1 cellular context compared by ENCODE assay signal in the genomic region with DNA sequence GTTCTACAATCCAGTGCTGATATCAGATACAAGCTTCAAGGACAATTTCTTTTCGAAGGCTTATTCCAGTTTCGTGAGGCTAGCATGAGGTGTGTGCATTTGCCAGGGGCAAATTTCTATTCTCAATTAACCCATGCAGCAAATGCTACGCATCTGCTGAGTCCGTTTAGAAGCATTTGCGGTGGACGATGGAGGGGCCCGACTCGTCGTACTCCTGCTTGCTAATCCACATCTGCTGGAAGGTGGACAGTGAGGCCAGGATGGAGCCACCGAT.
TF ChIP-seq lines count a peak whose summit lies in the region.

No MANE protein-coding gene starts in this region.

TF ChIP-seq in GM12878, 131 proteins besides CTCF, POLR2A, EP300 and RAD21:
- TF ChIP-seq POLR2AphosphoS2 (IDR thresholded peaks at IDR 0.05; ENCODE audit: low read depth, low read length) (0 out of 2 replicates have a peak, but pooled peaks have one; percentile 30), IKZF2 (IDR thresholded peaks at IDR 0.05) (no peak), ETV6 (conservative IDR thresholded peaks at IDR 0.05 in 1 of 2, IDR thresholded peaks at IDR 0.05 in 1 of 2; ENCODE audit: borderline replicate concordance in 1 of 2, low read depth in 1 of 2) (no peak), JUND (IDR thresholded peaks at IDR 0.05; ENCODE audit: low read depth, low read length) (no peak), SPI1 (IDR thresholded peaks at IDR 0.05; ENCODE audit: borderline replicate concordance, insufficient read depth, low read depth, low read length) (no peak), SMAD1 (IDR thresholded peaks at IDR 0.05; ENCODE audit: low read depth, partially characterized antibody) (no peak), CREM (IDR thresholded peaks at IDR 0.05; ENCODE audit: low read depth) (no peak), HDAC6 (IDR thresholded peaks at IDR 0.05; ENCODE audit: unreplicated experiment) (no peak), POLR2AphosphoS5 (IDR thresholded peaks at IDR 0.05; ENCODE audit: low read length) (peak; percentile 89), BHLHE40 (IDR thresholded peaks at IDR 0.05; ENCODE audit: borderline replicate concordance in 1 of 2, low read depth in 2 of 2, low read length in 1 of 2) (no peak), BRCA1 (IDR thresholded peaks at IDR 0.05; ENCODE audit: low read depth, low read length) (no peak), WRNIP1 (IDR thresholded peaks at IDR 0.05; ENCODE audit: borderline replicate concordance, low read depth, low read length) (no peak)
- TF ChIP-seq, protein P1, sequence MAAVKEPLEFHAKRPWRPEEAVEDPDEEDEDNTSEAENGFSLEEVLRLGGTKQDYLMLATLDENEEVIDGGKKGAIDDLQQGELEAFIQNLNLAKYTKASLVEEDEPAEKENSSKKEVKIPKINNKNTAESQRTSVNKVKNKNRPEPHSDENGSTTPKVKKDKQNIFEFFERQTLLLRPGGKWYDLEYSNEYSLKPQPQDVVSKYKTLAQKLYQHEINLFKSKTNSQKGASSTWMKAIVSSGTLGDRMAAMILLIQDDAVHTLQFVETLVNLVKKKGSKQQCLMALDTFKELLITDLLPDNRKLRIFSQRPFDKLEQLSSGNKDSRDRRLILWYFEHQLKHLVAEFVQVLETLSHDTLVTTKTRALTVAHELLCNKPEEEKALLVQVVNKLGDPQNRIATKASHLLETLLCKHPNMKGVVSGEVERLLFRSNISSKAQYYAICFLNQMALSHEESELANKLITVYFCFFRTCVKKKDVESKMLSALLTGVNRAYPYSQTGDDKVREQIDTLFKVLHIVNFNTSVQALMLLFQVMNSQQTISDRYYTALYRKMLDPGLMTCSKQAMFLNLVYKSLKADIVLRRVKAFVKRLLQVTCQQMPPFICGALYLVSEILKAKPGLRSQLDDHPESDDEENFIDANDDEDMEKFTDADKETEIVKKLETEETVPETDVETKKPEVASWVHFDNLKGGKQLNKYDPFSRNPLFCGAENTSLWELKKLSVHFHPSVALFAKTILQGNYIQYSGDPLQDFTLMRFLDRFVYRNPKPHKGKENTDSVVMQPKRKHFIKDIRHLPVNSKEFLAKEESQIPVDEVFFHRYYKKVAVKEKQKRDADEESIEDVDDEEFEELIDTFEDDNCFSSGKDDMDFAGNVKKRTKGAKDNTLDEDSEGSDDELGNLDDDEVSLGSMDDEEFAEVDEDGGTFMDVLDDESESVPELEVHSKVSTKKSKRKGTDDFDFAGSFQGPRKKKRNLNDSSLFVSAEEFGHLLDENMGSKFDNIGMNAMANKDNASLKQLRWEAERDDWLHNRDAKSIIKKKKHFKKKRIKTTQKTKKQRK (IDR thresholded peaks at IDR 0.05; ENCODE audit: low read depth, low read length) = no peak
- TF ChIP-seq, protein P2, sequence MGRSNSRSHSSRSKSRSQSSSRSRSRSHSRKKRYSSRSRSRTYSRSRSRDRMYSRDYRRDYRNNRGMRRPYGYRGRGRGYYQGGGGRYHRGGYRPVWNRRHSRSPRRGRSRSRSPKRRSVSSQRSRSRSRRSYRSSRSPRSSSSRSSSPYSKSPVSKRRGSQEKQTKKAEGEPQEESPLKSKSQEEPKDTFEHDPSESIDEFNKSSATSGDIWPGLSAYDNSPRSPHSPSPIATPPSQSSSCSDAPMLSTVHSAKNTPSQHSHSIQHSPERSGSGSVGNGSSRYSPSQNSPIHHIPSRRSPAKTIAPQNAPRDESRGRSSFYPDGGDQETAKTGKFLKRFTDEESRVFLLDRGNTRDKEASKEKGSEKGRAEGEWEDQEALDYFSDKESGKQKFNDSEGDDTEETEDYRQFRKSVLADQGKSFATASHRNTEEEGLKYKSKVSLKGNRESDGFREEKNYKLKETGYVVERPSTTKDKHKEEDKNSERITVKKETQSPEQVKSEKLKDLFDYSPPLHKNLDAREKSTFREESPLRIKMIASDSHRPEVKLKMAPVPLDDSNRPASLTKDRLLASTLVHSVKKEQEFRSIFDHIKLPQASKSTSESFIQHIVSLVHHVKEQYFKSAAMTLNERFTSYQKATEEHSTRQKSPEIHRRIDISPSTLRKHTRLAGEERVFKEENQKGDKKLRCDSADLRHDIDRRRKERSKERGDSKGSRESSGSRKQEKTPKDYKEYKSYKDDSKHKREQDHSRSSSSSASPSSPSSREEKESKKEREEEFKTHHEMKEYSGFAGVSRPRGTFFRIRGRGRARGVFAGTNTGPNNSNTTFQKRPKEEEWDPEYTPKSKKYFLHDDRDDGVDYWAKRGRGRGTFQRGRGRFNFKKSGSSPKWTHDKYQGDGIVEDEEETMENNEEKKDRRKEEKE (IDR thresholded peaks at IDR 0.05) = no peak
- TF ChIP-seq, protein P3, sequence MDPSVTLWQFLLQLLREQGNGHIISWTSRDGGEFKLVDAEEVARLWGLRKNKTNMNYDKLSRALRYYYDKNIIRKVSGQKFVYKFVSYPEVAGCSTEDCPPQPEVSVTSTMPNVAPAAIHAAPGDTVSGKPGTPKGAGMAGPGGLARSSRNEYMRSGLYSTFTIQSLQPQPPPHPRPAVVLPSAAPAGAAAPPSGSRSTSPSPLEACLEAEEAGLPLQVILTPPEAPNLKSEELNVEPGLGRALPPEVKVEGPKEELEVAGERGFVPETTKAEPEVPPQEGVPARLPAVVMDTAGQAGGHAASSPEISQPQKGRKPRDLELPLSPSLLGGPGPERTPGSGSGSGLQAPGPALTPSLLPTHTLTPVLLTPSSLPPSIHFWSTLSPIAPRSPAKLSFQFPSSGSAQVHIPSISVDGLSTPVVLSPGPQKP (IDR thresholded peaks at IDR 0.05; ENCODE audit: low read depth, low read length) = no peak
